10 cellular contexts compared by ENCODE assay signal in the genomic region with DNA sequence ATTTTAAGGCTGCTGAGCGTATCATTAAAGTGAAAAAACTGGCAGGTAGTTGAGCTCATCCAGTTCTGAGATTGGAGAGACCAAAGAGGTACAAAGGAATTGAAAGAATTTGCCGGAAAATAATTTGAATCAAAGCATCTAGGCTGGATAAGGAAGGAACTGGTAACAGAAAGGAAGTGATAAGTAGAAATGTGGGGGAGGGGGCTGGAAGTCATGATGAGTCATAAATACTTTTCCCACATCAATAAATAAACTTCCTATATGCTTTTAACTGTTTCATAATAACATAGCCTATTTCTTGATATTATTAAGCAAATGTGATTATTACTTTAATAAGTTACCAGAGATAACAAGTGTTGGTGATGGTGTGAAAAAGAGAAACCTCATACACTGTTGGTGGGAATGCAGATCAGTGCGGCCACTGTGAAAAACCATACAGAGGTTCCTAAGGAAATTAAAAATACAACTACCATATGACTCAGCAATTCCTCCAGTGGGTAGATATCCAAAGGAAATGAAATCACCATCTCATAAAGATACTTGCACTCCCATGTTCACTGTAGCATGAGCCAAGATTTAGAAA. TPM values are rescaled to one million over a fixed set of nuclear protein-coding genes. Genes with fewer than 3 reads are reported as not detected.
DNase-seq lines count a peak whose midpoint lies in the region; FAIRE-seq and TF ChIP-seq lines count a peak whose summit lies in the region.
"Had no signal": no experiment of that assay in that cellular context is flagged by ENCODE, and none has a peak within 500 bp of the region (broad histone marks: within the 10 kb centered on the region; RNA-seq: fewer than 3 reads in every experiment).

No MANE protein-coding gene starts in this region.

- peak; percentile 54 for DNase-seq in HFF-Myc (ENCODE audit: extremely low read depth, low read depth)
- peak; percentile 88 for DNase-seq in astrocyte (ENCODE audit: low read depth)
- peak; percentile 90 for DNase-seq in kidney tubule cell (ENCODE audit: low spot score)
- no peak for DNase-seq in stimulated activated CD8-positive, alpha-beta memory T cell treated with anti-CD3 and anti-CD28 coated beads, Interleukin-4, amount 100 ng/mL, for 48 hours
- DNase-seq in KG1 (lab: John Stamatoyannopoulos, UW) = no peak
- DNase-seq in COR-L47 (lab: John Stamatoyannopoulos, UW) = no peak
- DNase-seq in islet precursor cell = no peak
- DNase-seq: effector memory CD4-positive, alpha-beta T cell; naive thymus-derived CD8-positive, alpha-beta T cell had no signal

- H3K27me3 Mint-ChIP-seq in astrocyte (ENCODE audit: low read depth, unreplicated experiment) = no peaks in the 10 kb centered on the region
- H3K27me3 Mint-ChIP-seq: naive thymus-derived CD8-positive, alpha-beta T cell had no signal

- H3K9me3 ChIP-seq in astrocyte (ENCODE audit: insufficient read depth, low read depth, low read length) = no peaks in the 10 kb centered on the region

- H3K9ac ChIP-seq in astrocyte (ENCODE audit: low read length) = peak overlapping the region; percentile 47

- peak; percentile 85 for FAIRE-seq in astrocyte (lab: Jason Lieb, UNC)

- H3K79me2 ChIP-seq in ACC112 (ENCODE audit: control insufficient read depth, insufficient read depth, low read length, unreplicated experiment) (no peaks in the 10 kb centered on the region), astrocyte (ENCODE audit: insufficient read depth, low read length) (no peaks in the 10 kb centered on the region)

- H3K4me2 ChIP-seq in astrocyte (ENCODE audit: low read length) = peak overlapping the region; percentile 64

- peak overlapping the region; percentile 85 for H3K27ac Mint-ChIP-seq in astrocyte (ENCODE audit: unreplicated experiment)

- H3K4me3 ChIP-seq in ACC112 (ENCODE audit: low read depth, low read length) (peak overlapping the region; percentile 59), HFF-Myc (replicated peaks; ENCODE audit: low read depth, low read length) (no peak overlapping the region), astrocyte (ENCODE audit: insufficient read depth, low read depth, low read length) (peak overlapping the region; percentile 25)

- no peaks in the 10 kb centered on the region for H4K20me1 ChIP-seq in astrocyte (ENCODE audit: insufficient read depth, low read length)

- H3K4me1 ChIP-seq in ACC112 (ENCODE audit: control insufficient read depth, insufficient read depth, low read length, unreplicated experiment) (peaks cover 57% of the 10 kb centered on the region), astrocyte (ENCODE audit: insufficient read depth, low read length) (peaks cover 19% of the 10 kb centered on the region)

- H3K4me3 Mint-ChIP-seq in astrocyte (ENCODE audit: unreplicated experiment) = no peak overlapping the region
- H3K4me3 Mint-ChIP-seq: naive thymus-derived CD8-positive, alpha-beta T cell had no signal

- H3K4me1 Mint-ChIP-seq in astrocyte (ENCODE audit: low read depth, unreplicated experiment) = peaks cover 41% of the 10 kb centered on the region

- peak overlapping the region; percentile 97 for H3K27ac ChIP-seq in ACC112 (ENCODE audit: low read depth, low read length)
- H3K27ac ChIP-seq in astrocyte (ENCODE audit: low read depth, low read length) = peak overlapping the region; percentile 81

- no peak for TF ChIP-seq CTCF in HFF-Myc (IDR thresholded peaks at IDR 0.05; ENCODE audit: low read depth, low read length, missing control alignments)
- no peak for TF ChIP-seq CTCF in astrocyte (IDR thresholded peaks at IDR 0.05; ENCODE audit: insufficient read depth, low read depth, low read length)

- H2AFZ ChIP-seq in ACC112 (ENCODE audit: low read length, unreplicated experiment) (peak overlapping the region; percentile 62), astrocyte (ENCODE audit: low read depth, low read length) (no peak overlapping the region)

- H3K36me3 ChIP-seq in ACC112 (ENCODE audit: insufficient read depth, low read length) = no peaks in the 10 kb centered on the region
- H3K36me3 ChIP-seq in astrocyte (ENCODE audit: insufficient read depth, low read length) = no peaks in the 10 kb centered on the region

- H3K9me3 Mint-ChIP-seq in astrocyte (ENCODE audit: unreplicated experiment) = peaks cover 2% of the 10 kb centered on the region
- H3K9me3 Mint-ChIP-seq: naive thymus-derived CD8-positive, alpha-beta T cell had no signal

- no peaks in the 10 kb centered on the region for H3K36me3 Mint-ChIP-seq in astrocyte (ENCODE audit: low read depth, unreplicated experiment)
- H3K36me3 Mint-ChIP-seq: naive thymus-derived CD8-positive, alpha-beta T cell had no signal

- H3K27me3 ChIP-seq in ACC112 (ENCODE audit: insufficient read depth, low read length) = no peaks in the 10 kb centered on the region
- no peaks in the 10 kb centered on the region for H3K27me3 ChIP-seq in astrocyte (ENCODE audit: insufficient read depth, low read length)

RNA-seq across cellular contexts. Expression of gene ZNF438, which starts 27.0 kb away (rescaled TPM):
- 2.2 and 2.4 TPM in 2 replicates for total RNA-seq in astrocyte

Comparison
In these comparisons a context has a peak if more than half of its experiments do, and no peak if none do; other contexts are left out.
1. DNase-seq: peak in HFF-Myc (single experiment), astrocyte (single experiment) and kidney tubule cell (single experiment); none in stimulated activated CD8-positive, alpha-beta memory T cell treated with anti-CD3 and anti-CD28 coated beads, Interleukin-4, amount 100 ng/mL, for 48 hours (single experiment), KG1 (single experiment), COR-L47 (single experiment) and islet precursor cell (single experiment).